1 cellular context compared by ENCODE assay signal in genomic region chr6:137926207-137926731, GRCh38.
TF ChIP-seq lines count a peak whose summit lies in the region.

No MANE protein-coding gene starts in this region.

TF ChIP-seq in K562, 482 proteins besides CTCF, POLR2A, EP300 and RAD21 (continued from another document and continues in another):
- TF ChIP-seq, protein P1, sequence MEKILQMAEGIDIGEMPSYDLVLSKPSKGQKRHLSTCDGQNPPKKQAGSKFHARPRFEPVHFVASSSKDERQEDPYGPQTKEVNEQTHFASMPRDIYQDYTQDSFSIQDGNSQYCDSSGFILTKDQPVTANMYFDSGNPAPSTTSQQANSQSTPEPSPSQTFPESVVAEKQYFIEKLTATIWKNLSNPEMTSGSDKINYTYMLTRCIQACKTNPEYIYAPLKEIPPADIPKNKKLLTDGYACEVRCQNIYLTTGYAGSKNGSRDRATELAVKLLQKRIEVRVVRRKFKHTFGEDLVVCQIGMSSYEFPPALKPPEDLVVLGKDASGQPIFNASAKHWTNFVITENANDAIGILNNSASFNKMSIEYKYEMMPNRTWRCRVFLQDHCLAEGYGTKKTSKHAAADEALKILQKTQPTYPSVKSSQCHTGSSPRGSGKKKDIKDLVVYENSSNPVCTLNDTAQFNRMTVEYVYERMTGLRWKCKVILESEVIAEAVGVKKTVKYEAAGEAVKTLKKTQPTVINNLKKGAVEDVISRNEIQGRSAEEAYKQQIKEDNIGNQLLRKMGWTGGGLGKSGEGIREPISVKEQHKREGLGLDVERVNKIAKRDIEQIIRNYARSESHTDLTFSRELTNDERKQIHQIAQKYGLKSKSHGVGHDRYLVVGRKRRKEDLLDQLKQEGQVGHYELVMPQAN (IDR thresholded peaks at IDR 0.05; ENCODE audit: borderline replicate concordance): no peak
- TF ChIP-seq FOSL1 (tag; conservative IDR thresholded peaks at IDR 0.05): peak; percentile 82
- TF ChIP-seq, protein P2, sequence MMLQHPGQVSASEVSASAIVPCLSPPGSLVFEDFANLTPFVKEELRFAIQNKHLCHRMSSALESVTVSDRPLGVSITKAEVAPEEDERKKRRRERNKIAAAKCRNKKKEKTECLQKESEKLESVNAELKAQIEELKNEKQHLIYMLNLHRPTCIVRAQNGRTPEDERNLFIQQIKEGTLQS (IDR thresholded peaks at IDR 0.05): peak; percentile 37; the same call in 1 of the 2 replicates
- TF ChIP-seq, protein P2 (CRISPR knock-in tag; conservative IDR thresholded peaks at IDR 0.05): peak; percentile 62; the same call in 1 of the 2 replicates
- 0 out of 2 replicates have a peak, but pooled peaks have one; percentile 41 for TF ChIP-seq SMARCE1 (IDR thresholded peaks at IDR 0.05)
- TF ChIP-seq PML (IDR thresholded peaks at IDR 0.05; ENCODE audit: low read length): no peak
- no peak for TF ChIP-seq NFIX (CRISPR knock-in tag; IDR thresholded peaks at IDR 0.05; ENCODE audit: low read depth)
- TF ChIP-seq ZFX (CRISPR knock-in tag; IDR thresholded peaks at IDR 0.05): no peak
- TF ChIP-seq ELF4 (CRISPR knock-in tag; IDR thresholded peaks at IDR 0.05): no peak
- TF ChIP-seq MAFF (IDR thresholded peaks at IDR 0.05; ENCODE audit: low read length): no peak
- TF ChIP-seq ZBTB5 (IDR thresholded peaks at IDR 0.05): no peak
- TF ChIP-seq, protein P3, sequence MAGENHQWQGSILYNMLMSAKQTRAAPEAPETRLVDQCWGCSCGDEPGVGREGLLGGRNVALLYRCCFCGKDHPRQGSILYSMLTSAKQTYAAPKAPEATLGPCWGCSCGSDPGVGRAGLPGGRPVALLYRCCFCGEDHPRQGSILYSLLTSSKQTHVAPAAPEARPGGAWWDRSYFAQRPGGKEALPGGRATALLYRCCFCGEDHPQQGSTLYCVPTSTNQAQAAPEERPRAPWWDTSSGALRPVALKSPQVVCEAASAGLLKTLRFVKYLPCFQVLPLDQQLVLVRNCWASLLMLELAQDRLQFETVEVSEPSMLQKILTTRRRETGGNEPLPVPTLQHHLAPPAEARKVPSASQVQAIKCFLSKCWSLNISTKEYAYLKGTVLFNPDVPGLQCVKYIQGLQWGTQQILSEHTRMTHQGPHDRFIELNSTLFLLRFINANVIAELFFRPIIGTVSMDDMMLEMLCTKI (IDR thresholded peaks at IDR 0.05; ENCODE audit: partially characterized antibody): no peak
- no peak for TF ChIP-seq TBP (optimal IDR thresholded peaks at IDR 0.05; ENCODE audit: low read depth, low read length)
- no peak for TF ChIP-seq SREBF2 (CRISPR knock-in tag; IDR thresholded peaks at IDR 0.05)
- TF ChIP-seq ZNF224 (CRISPR knock-in tag; IDR thresholded peaks at IDR 0.05): no peak
- TF ChIP-seq NELFE (IDR thresholded peaks at IDR 0.05; ENCODE audit: insufficient read depth, insufficient read length): no peak
- peak; percentile 30; the same call in 1 of the 2 replicates for TF ChIP-seq CBFA2T2 (conservative IDR thresholded peaks at IDR 0.05)
- TF ChIP-seq, protein P4, sequence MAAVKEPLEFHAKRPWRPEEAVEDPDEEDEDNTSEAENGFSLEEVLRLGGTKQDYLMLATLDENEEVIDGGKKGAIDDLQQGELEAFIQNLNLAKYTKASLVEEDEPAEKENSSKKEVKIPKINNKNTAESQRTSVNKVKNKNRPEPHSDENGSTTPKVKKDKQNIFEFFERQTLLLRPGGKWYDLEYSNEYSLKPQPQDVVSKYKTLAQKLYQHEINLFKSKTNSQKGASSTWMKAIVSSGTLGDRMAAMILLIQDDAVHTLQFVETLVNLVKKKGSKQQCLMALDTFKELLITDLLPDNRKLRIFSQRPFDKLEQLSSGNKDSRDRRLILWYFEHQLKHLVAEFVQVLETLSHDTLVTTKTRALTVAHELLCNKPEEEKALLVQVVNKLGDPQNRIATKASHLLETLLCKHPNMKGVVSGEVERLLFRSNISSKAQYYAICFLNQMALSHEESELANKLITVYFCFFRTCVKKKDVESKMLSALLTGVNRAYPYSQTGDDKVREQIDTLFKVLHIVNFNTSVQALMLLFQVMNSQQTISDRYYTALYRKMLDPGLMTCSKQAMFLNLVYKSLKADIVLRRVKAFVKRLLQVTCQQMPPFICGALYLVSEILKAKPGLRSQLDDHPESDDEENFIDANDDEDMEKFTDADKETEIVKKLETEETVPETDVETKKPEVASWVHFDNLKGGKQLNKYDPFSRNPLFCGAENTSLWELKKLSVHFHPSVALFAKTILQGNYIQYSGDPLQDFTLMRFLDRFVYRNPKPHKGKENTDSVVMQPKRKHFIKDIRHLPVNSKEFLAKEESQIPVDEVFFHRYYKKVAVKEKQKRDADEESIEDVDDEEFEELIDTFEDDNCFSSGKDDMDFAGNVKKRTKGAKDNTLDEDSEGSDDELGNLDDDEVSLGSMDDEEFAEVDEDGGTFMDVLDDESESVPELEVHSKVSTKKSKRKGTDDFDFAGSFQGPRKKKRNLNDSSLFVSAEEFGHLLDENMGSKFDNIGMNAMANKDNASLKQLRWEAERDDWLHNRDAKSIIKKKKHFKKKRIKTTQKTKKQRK (IDR thresholded peaks at IDR 0.05; ENCODE audit: borderline replicate concordance, low read depth, low read length): no peak
- TF ChIP-seq BDP1 (IDR thresholded peaks at IDR 0.05; ENCODE audit: insufficient read depth, insufficient read length): no peak
- TF ChIP-seq PURB (CRISPR knock-in tag; IDR thresholded peaks at IDR 0.05; ENCODE audit: low read depth): no peak
- TF ChIP-seq DMBX1 (CRISPR knock-in tag; IDR thresholded peaks at IDR 0.05; ENCODE audit: borderline replicate concordance): 0 out of 2 replicates have a peak, but pooled peaks have one; percentile 29
- no peak for TF ChIP-seq YBX1 (IDR thresholded peaks at IDR 0.05)
- TF ChIP-seq, protein P5, sequence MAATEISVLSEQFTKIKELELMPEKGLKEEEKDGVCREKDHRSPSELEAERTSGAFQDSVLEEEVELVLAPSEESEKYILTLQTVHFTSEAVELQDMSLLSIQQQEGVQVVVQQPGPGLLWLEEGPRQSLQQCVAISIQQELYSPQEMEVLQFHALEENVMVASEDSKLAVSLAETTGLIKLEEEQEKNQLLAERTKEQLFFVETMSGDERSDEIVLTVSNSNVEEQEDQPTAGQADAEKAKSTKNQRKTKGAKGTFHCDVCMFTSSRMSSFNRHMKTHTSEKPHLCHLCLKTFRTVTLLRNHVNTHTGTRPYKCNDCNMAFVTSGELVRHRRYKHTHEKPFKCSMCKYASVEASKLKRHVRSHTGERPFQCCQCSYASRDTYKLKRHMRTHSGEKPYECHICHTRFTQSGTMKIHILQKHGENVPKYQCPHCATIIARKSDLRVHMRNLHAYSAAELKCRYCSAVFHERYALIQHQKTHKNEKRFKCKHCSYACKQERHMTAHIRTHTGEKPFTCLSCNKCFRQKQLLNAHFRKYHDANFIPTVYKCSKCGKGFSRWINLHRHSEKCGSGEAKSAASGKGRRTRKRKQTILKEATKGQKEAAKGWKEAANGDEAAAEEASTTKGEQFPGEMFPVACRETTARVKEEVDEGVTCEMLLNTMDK (IDR thresholded peaks at IDR 0.05; ENCODE audit: borderline replicate concordance, insufficient read depth, low read depth, low read length, poor library complexity, severe bottlenecking): no peak
- TF ChIP-seq CC2D1A (IDR thresholded peaks at IDR 0.05): no peak
- no peak for TF ChIP-seq ZFPM2 (CRISPR knock-in tag; IDR thresholded peaks at IDR 0.05)
- peak; percentile 58 for TF ChIP-seq CBFA2T3 (IDR thresholded peaks at IDR 0.05)
- no peak for TF ChIP-seq FOXP1 (CRISPR knock-in tag; IDR thresholded peaks at IDR 0.05)
- no peak for TF ChIP-seq ASH1L (IDR thresholded peaks at IDR 0.05; ENCODE audit: borderline replicate concordance, low read depth, partially characterized antibody)
- peak; percentile 59; the same call in 1 of the 2 replicates for TF ChIP-seq JUND (IDR thresholded peaks at IDR 0.05; ENCODE audit: borderline replicate concordance, low read depth, low read length)
- TF ChIP-seq JUND (tag; IDR thresholded peaks at IDR 0.05; ENCODE audit: borderline replicate concordance, low read depth, low read length): no peak
- TF ChIP-seq EHMT2 (IDR thresholded peaks at IDR 0.05): 0 out of 2 replicates have a peak, but pooled peaks have one; percentile 19
- TF ChIP-seq GTF2F1 (IDR thresholded peaks at IDR 0.05; ENCODE audit: low read depth, low read length): no peak
- TF ChIP-seq, protein P6, sequence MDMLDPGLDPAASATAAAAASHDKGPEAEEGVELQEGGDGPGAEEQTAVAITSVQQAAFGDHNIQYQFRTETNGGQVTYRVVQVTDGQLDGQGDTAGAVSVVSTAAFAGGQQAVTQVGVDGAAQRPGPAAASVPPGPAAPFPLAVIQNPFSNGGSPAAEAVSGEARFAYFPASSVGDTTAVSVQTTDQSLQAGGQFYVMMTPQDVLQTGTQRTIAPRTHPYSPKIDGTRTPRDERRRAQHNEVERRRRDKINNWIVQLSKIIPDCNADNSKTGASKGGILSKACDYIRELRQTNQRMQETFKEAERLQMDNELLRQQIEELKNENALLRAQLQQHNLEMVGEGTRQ (CRISPR knock-in tag; IDR thresholded peaks at IDR 0.05): no peak
- TF ChIP-seq, protein P7, sequence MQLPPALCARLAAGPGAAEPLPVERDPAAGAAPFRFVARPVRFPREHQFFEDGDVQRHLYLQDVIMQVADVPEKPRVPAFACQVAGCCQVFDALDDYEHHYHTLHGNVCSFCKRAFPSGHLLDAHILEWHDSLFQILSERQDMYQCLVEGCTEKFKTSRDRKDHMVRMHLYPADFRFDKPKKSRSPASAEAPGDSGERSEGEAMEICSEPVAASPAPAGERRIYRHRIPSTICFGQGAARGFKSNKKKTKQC (CRISPR knock-in tag; IDR thresholded peaks at IDR 0.05): no peak
- 0 out of 2 replicates have a peak, but pooled peaks have one; percentile 15 for TF ChIP-seq BHLHE40 (IDR thresholded peaks at IDR 0.05; ENCODE audit: low read length)
- TF ChIP-seq MEIS2 (IDR thresholded peaks at IDR 0.05; ENCODE audit: partially characterized antibody): no peak
- no peak for TF ChIP-seq ZNF764 (CRISPR knock-in tag; IDR thresholded peaks at IDR 0.05; ENCODE audit: low read depth)
- TF ChIP-seq CEBPG (CRISPR knock-in tag; IDR thresholded peaks at IDR 0.05): no peak
- no peak for TF ChIP-seq CEBPG (tag; conservative IDR thresholded peaks at IDR 0.05 in 1 of 2, IDR thresholded peaks at IDR 0.05 in 1 of 2)
- peak; percentile 44; the same call in 1 of the 2 replicates for TF ChIP-seq NFIC (IDR thresholded peaks at IDR 0.05)
- TF ChIP-seq ESRRB (CRISPR knock-in tag; IDR thresholded peaks at IDR 0.05; ENCODE audit: borderline replicate concordance): no peak
- no peak for TF ChIP-seq NR2C2 (CRISPR knock-in tag; IDR thresholded peaks at IDR 0.05)
- no peak for TF ChIP-seq NR2C2 (tag; IDR thresholded peaks at IDR 0.05)
- no peak for TF ChIP-seq KLF16 (IDR thresholded peaks at IDR 0.05)
- TF ChIP-seq GTF2E2 (tag; IDR thresholded peaks at IDR 0.05): no peak
- no peak for TF ChIP-seq KAT7 (CRISPR knock-in tag; IDR thresholded peaks at IDR 0.05; ENCODE audit: borderline replicate concordance)
- TF ChIP-seq THAP7 (CRISPR knock-in tag; IDR thresholded peaks at IDR 0.05): no peak
- TF ChIP-seq ZNF239 (CRISPR knock-in tag; IDR thresholded peaks at IDR 0.05): no peak
- TF ChIP-seq ZNF778 (CRISPR knock-in tag; IDR thresholded peaks at IDR 0.05): no peak
- no peak for TF ChIP-seq KDM2B (CRISPR knock-in tag; IDR thresholded peaks at IDR 0.05)
- TF ChIP-seq, protein P8, sequence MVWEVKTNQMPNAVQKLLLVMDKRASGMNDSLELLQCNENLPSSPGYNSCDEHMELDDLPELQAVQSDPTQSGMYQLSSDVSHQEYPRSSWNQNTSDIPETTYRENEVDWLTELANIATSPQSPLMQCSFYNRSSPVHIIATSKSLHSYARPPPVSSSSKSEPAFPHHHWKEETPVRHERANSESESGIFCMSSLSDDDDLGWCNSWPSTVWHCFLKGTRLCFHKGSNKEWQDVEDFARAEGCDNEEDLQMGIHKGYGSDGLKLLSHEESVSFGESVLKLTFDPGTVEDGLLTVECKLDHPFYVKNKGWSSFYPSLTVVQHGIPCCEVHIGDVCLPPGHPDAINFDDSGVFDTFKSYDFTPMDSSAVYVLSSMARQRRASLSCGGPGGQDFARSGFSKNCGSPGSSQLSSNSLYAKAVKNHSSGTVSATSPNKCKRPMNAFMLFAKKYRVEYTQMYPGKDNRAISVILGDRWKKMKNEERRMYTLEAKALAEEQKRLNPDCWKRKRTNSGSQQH (CRISPR knock-in tag; IDR thresholded peaks at IDR 0.05): no peak
